Comparison of ENCODE assay signal across 11 cellular contexts in the genomic region with DNA sequence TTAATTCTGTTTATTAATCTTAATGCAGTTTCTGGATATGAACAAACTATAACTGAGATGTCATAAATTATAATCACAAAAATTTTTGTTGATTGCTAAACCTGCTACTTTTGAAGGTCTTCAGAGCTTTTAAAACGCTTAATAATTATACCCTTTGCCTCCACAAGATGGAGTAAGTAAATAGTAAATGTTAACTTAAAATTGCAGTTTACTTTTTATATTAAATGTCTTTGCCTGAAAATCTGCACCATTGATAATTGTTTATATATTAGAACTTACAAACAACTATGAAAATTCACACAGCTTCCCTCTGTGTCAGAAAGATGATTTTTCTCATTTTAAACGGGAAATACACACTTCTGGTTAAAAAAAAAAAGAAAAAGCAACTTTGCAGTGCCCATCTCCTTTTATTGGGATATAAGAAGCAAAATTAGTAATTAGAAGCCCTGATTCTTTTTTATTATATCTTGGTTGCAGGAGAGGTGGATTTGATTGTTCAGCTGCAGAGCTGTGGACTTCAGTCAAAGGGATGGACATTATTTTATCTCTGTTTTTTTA. TPM values are rescaled to one million over a fixed set of nuclear protein-coding genes. Genes with fewer than 3 reads are reported as not detected.
DNase-seq lines count a peak whose midpoint lies in the region; TF ChIP-seq lines count a peak whose summit lies in the region.
"Had no signal": no experiment of that assay in that cellular context is flagged by ENCODE, and none has a peak within 500 bp of the region (broad histone marks: within the 10 kb centered on the region; RNA-seq: fewer than 3 reads in every experiment).

No MANE protein-coding gene starts in this region.

- no peaks in the 10 kb centered on the region for H4K20me1 ChIP-seq in Karpas-422 (ENCODE audit: insufficient read depth, low read depth, low read length)

- H3K9me3 Mint-ChIP-seq in brain (peaks cover 0 to 2% (median 0%) of the 10 kb centered on the region in 5 experiments), neural crest cell (no peaks in the 10 kb centered on the region)

- H3K9ac ChIP-seq in Karpas-422 (ENCODE audit: low read length) = no peak overlapping the region

- H3K9me2 ChIP-seq in Karpas-422 (replicated peaks; ENCODE audit: insufficient read depth, low read length) = no peaks in the 10 kb centered on the region

- H3K36me3 Mint-ChIP-seq in brain (peaks cover 44% of the 10 kb centered on the region), neural crest cell (ENCODE audit: low read depth) (peaks cover 12% of the 10 kb centered on the region)

- H3K27me3 Mint-ChIP-seq in brain (no peaks in the 10 kb centered on the region), neural crest cell (ENCODE audit: low read depth) (no peaks in the 10 kb centered on the region)

- peaks cover 62% of the 10 kb centered on the region for H3K79me2 ChIP-seq in Karpas-422 (ENCODE audit: low read length)

- H3K4me1 ChIP-seq in Karpas-422 (ENCODE audit: low read length) = no peaks in the 10 kb centered on the region
- H3K4me1 ChIP-seq: SJCRH30 had no signal

- H3K4me2 ChIP-seq in Karpas-422 (ENCODE audit: low read depth, low read length, poor library complexity, severe bottlenecking) = no peak overlapping the region

- H3K4me3 ChIP-seq in Karpas-422 (ENCODE audit: low read length) = no peak overlapping the region
- H3K4me3 ChIP-seq: SJCRH30 had no signal

- H3K36me3 ChIP-seq in Karpas-422 (ENCODE audit: insufficient read depth, low read length) = peaks cover 90% of the 10 kb centered on the region

- TF ChIP-seq CTCF in brain (conservative IDR thresholded peaks at IDR 0.05) (peak; percentile 42 to 67), neural crest cell (conservative IDR thresholded peaks at IDR 0.05) (peak; percentile 62)

- H3K27me3 ChIP-seq in Karpas-422 (ENCODE audit: low read length) = no peaks in the 10 kb centered on the region
- H3K27me3 ChIP-seq: SJCRH30 had no signal

- H2AFZ ChIP-seq in Karpas-422 (ENCODE audit: low read length) = no peak overlapping the region

- no peaks in the 10 kb centered on the region for H3K9me3 ChIP-seq in Karpas-422 (ENCODE audit: low read length)
- H3K9me3 ChIP-seq: SJCRH30 had no signal

- H3K4me3 Mint-ChIP-seq in brain (no peak overlapping the region), neural crest cell (no peak overlapping the region)

- H3K27ac Mint-ChIP-seq in brain (no peak overlapping the region), neural crest cell (ENCODE audit: unreplicated experiment) (no peak overlapping the region)

- H3K4me1 Mint-ChIP-seq in brain (no peaks in the 10 kb centered on the region), neural crest cell (no peaks in the 10 kb centered on the region)

- DNase-seq in DMS53 (lab: John Stamatoyannopoulos, UW) (peak; percentile 18), DMS53 treated with DMSO at 0.1 percent for 48 hours (lab: John Stamatoyannopoulos, UW; ENCODE audit: unreplicated experiment) (no peak), Karpas-422 (peak; percentile 62), neural crest cell (ENCODE audit: low read depth, low spot score) (no peak), glomerular visceral epithelial cell (ENCODE audit: extremely low spot score) (no peak), NOMO-1 treated with DMSO at 0.1 percent for 48 hours (lab: John Stamatoyannopoulos, UW; ENCODE audit: unreplicated experiment) (no peak), RPMI8226 (no peak)
- DNase-seq: activated CD8-positive, alpha-beta memory T cell treated with anti-CD3 and anti-CD28 coated beads, Interleukin-2, amount 50 U/mL, for 4 hours; SJCRH30; stimulated activated CD4-positive, alpha-beta T cell treated with anti-CD3 and anti-CD28 coated beads, Interleukin-12 subunit alpha, Interleukin-12 subunit beta, amount 100 ng/mL, for 4 hours had no signal

- no peak overlapping the region for H3K27ac ChIP-seq in Karpas-422 (ENCODE audit: low read length)
- H3K27ac ChIP-seq: SJCRH30 had no signal

RNA-seq across cellular contexts. Expression of a gene that starts 35.6 kb away (rescaled TPM):
- total RNA-seq in Karpas-422 (2014; rRNA removed; shearing (Covaris generic); ENCODE audit: low replicate concordance) = 78.8 and 214 TPM in 2 replicates
- 21.7 TPM for polyA plus RNA-seq in brain (ENCODE audit: insufficient read depth, low read depth, low replicate concordance)
- 62.9 and 63.4 TPM in 2 replicates for total RNA-seq in neural crest cell

Comparison
In these comparisons a context has a peak if more than half of its experiments do, and no peak if none do; other contexts are left out.
1. DNase-seq: peak in DMS53 (single experiment) and Karpas-422 (single experiment); none in DMS53 treated with DMSO at 0.1 percent for 48 hours (single experiment), neural crest cell (single experiment), glomerular visceral epithelial cell (single experiment), NOMO-1 treated with DMSO at 0.1 percent for 48 hours (single experiment) and RPMI8226 (single experiment).